ENCODE assay signal across 11 cellular contexts in the genomic region with DNA sequence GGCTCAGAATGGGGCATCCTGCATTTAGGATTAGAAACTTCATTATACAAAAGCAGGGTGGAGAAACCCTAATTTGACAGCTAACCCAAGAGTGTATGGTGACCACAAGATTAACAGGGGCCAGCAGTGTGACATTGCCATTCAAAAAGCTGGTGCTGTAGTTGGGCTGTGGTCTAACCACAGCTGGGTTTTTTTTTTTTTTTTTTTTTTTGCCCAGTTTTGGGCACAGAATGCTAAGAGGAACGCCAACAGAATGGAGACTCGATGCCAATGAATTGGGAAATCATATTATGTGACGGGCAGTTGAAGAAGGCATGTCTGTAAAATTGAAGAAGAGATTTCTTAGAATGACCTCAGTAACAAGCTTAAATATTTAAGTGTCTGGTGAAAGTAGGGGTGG. TPM values are rescaled to one million over a fixed set of nuclear protein-coding genes. Genes with fewer than 3 reads are reported as not detected.
DNase-seq lines count a peak whose midpoint lies in the region; ATAC-seq and TF ChIP-seq lines count a peak whose summit lies in the region.
"Had no signal": no experiment of that assay in that cellular context is flagged by ENCODE, and none has a peak within 500 bp of the region (broad histone marks: within the 10 kb centered on the region; RNA-seq: fewer than 3 reads in every experiment).

No MANE protein-coding gene starts in this region.

- H3K9me3 ChIP-seq in thyroid gland: no peaks in the 10 kb centered on the region

- no peaks in the 10 kb centered on the region for H3K9me3 Mint-ChIP-seq in WTC11
- H3K9me3 Mint-ChIP-seq: stimulated activated naive B cell treated with anti-CD40 and anti-IgM and Interleukin-4, amounts not matched to agents 10 μg/mL and 1 μg/mL and 100 μg/mL, for 72 hours had no signal

- H3K36me3 ChIP-seq in thyroid gland: no peaks in the 10 kb centered on the region

- no peaks in the 10 kb centered on the region; the same call in 1 of the 2 replicates for H3K27me3 Mint-ChIP-seq in WTC11 (ENCODE audit: low read depth)
- H3K27me3 Mint-ChIP-seq: stimulated activated naive B cell treated with anti-CD40 and anti-IgM and Interleukin-4, amounts not matched to agents 10 μg/mL and 1 μg/mL and 100 μg/mL, for 72 hours had no signal

- no peak overlapping the region for H3K4me3 Mint-ChIP-seq in WTC11
- H3K4me3 Mint-ChIP-seq: stimulated activated naive B cell treated with anti-CD40 and anti-IgM and Interleukin-4, amounts not matched to agents 10 μg/mL and 1 μg/mL and 100 μg/mL, for 72 hours had no signal

- TF ChIP-seq CTCF in WTC11 (IDR thresholded peaks at IDR 0.05) (no peak), thyroid gland (IDR thresholded peaks at IDR 0.05) (no peak)

- no peak for TF ChIP-seq POLR2A in thyroid gland (IDR thresholded peaks at IDR 0.05)

- no peaks in the 10 kb centered on the region for H3K36me3 Mint-ChIP-seq in WTC11
- H3K36me3 Mint-ChIP-seq: stimulated activated naive B cell treated with anti-CD40 and anti-IgM and Interleukin-4, amounts not matched to agents 10 μg/mL and 1 μg/mL and 100 μg/mL, for 72 hours had no signal

- peak; percentile 11 for DNase-seq in NK-92 treated with Interleukin-12 subunit alpha and Interleukin-12 subunit beta, amount 100 ng/mL, for 24 hours (lab: John Stamatoyannopoulos, UW)
- DNase-seq in NK-92 (lab: John Stamatoyannopoulos, UW; ENCODE audit: unreplicated experiment) (no peak), WTC11 (ENCODE audit: low spot score) (no peak), thyroid gland (no peak), NCI-H2107 treated with DMSO at 0.1 percent for 48 hours (lab: John Stamatoyannopoulos, UW; ENCODE audit: unreplicated experiment) (no peak)
- DNase-seq in activated CD4-positive, alpha-beta T cell treated with anti-CD3 and anti-CD28 coated beads for 4 hours: no peak
- DNase-seq: amygdala; NCI-H1105; stimulated activated naive B cell treated with anti-CD40 and anti-IgM and Interleukin-4, amounts not matched to agents 10 μg/mL and 1 μg/mL and 100 μg/mL, for 72 hours had no signal

- H3K4me1 ChIP-seq in thyroid gland: peaks cover 78 to 89% of the 10 kb centered on the region in 2 donors

- POLR2A ChIA-PET in WTC11 (lab: Charles Lee): interaction anchor here (0.7 kb wide), 1 partner anchor 63 kb away, joined by 13 read pairs; no protein-coding TSS in a partner anchor

- H3K27ac Mint-ChIP-seq in WTC11: peak overlapping the region; percentile 37; the same call in 1 of the 2 replicates
- H3K27ac Mint-ChIP-seq: stimulated activated naive B cell treated with anti-CD40 and anti-IgM and Interleukin-4, amounts not matched to agents 10 μg/mL and 1 μg/mL and 100 μg/mL, for 72 hours had no signal

- ATAC-seq in WTC11 (no peak), HG02588 (IDR thresholded peaks at IDR 0.05; ENCODE audit: unreplicated experiment) (no peak)
- ATAC-seq: stimulated activated naive B cell treated with anti-CD40 and anti-IgM and Interleukin-4, amounts not matched to agents 10 μg/mL and 1 μg/mL and 100 μg/mL, for 72 hours had no signal

- H3K27me3 ChIP-seq in layer of hippocampus (ENCODE audit: control insufficient read depth, insufficient read depth, low read length) (no peaks in the 10 kb centered on the region), thyroid gland (no peaks in the 10 kb centered on the region)

- H3K4me1 Mint-ChIP-seq in WTC11: peaks cover 68% of the 10 kb centered on the region
- H3K4me1 Mint-ChIP-seq: stimulated activated naive B cell treated with anti-CD40 and anti-IgM and Interleukin-4, amounts not matched to agents 10 μg/mL and 1 μg/mL and 100 μg/mL, for 72 hours had no signal

- no peak overlapping the region for H3K4me3 ChIP-seq in thyroid gland (replicated peaks in 1 of 3)

- CTCF ChIA-PET in WTC11 (lab: Charles Lee): interaction anchor here (1.4 to 1.8 kb wide), 3 partner anchors 12 to 91 kb away, joined by 3 to 6 read pairs (median 4); no protein-coding TSS in a partner anchor

- intact Hi-C loops in thyroid gland (cut with DNase I): no loop called here

- H3K27ac ChIP-seq in layer of hippocampus (ENCODE audit: low read depth, low read length): peak overlapping the region; percentile 1
- H3K27ac ChIP-seq in thyroid gland: peak overlapping the region; percentile 60 to 84 (median 64)

- 45 to 83% methylated on average over 3 of the region's 3 CpGs for WGBS in thyroid gland, 2 donors

TF ChIP-seq in WTC11, 78 proteins besides CTCF, POLR2A, EP300 and RAD21 (continues in another document):
- TF ChIP-seq PRRX2 (CRISPR knock-in tag; IDR thresholded peaks at IDR 0.05): no peak
- TF ChIP-seq, protein P1, sequence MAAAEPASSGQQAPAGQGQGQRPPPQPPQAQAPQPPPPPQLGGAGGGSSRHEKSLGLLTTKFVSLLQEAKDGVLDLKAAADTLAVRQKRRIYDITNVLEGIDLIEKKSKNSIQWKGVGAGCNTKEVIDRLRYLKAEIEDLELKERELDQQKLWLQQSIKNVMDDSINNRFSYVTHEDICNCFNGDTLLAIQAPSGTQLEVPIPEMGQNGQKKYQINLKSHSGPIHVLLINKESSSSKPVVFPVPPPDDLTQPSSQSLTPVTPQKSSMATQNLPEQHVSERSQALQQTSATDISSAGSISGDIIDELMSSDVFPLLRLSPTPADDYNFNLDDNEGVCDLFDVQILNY (CRISPR knock-in tag; IDR thresholded peaks at IDR 0.05): no peak
- TF ChIP-seq TEAD1 (CRISPR knock-in tag; IDR thresholded peaks at IDR 0.05): no peak
- TF ChIP-seq TCF7 (CRISPR knock-in tag; IDR thresholded peaks at IDR 0.05; ENCODE audit: low read depth): no peak
- no peak for TF ChIP-seq GRHL2 (CRISPR knock-in tag; IDR thresholded peaks at IDR 0.05; ENCODE audit: insufficient replicate concordance, severe bottlenecking)
- no peak for TF ChIP-seq CREM (CRISPR knock-in tag; IDR thresholded peaks at IDR 0.05)
- no peak for TF ChIP-seq SOX15 (CRISPR knock-in tag; IDR thresholded peaks at IDR 0.05)
- TF ChIP-seq, protein P2, sequence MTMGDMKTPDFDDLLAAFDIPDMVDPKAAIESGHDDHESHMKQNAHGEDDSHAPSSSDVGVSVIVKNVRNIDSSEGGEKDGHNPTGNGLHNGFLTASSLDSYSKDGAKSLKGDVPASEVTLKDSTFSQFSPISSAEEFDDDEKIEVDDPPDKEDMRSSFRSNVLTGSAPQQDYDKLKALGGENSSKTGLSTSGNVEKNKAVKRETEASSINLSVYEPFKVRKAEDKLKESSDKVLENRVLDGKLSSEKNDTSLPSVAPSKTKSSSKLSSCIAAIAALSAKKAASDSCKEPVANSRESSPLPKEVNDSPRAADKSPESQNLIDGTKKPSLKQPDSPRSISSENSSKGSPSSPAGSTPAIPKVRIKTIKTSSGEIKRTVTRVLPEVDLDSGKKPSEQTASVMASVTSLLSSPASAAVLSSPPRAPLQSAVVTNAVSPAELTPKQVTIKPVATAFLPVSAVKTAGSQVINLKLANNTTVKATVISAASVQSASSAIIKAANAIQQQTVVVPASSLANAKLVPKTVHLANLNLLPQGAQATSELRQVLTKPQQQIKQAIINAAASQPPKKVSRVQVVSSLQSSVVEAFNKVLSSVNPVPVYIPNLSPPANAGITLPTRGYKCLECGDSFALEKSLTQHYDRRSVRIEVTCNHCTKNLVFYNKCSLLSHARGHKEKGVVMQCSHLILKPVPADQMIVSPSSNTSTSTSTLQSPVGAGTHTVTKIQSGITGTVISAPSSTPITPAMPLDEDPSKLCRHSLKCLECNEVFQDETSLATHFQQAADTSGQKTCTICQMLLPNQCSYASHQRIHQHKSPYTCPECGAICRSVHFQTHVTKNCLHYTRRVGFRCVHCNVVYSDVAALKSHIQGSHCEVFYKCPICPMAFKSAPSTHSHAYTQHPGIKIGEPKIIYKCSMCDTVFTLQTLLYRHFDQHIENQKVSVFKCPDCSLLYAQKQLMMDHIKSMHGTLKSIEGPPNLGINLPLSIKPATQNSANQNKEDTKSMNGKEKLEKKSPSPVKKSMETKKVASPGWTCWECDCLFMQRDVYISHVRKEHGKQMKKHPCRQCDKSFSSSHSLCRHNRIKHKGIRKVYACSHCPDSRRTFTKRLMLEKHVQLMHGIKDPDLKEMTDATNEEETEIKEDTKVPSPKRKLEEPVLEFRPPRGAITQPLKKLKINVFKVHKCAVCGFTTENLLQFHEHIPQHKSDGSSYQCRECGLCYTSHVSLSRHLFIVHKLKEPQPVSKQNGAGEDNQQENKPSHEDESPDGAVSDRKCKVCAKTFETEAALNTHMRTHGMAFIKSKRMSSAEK (CRISPR knock-in tag; IDR thresholded peaks at IDR 0.05; ENCODE audit: borderline replicate concordance): no peak
- TF ChIP-seq, protein P3, sequence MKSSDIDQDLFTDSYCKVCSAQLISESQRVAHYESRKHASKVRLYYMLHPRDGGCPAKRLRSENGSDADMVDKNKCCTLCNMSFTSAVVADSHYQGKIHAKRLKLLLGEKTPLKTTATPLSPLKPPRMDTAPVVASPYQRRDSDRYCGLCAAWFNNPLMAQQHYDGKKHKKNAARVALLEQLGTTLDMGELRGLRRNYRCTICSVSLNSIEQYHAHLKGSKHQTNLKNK (CRISPR knock-in tag; IDR thresholded peaks at IDR 0.05): no peak
- no peak for TF ChIP-seq ZNF671 (CRISPR knock-in tag; IDR thresholded peaks at IDR 0.05)
- TF ChIP-seq RELA (CRISPR knock-in tag; IDR thresholded peaks at IDR 0.05; ENCODE audit: borderline replicate concordance): no peak
- no peak for TF ChIP-seq SP1 (CRISPR knock-in tag; conservative IDR thresholded peaks at IDR 0.05)
- TF ChIP-seq ZNF219 (CRISPR knock-in tag; IDR thresholded peaks at IDR 0.05; ENCODE audit: borderline replicate concordance): no peak
- TF ChIP-seq ZNF396 (CRISPR knock-in tag; IDR thresholded peaks at IDR 0.05; ENCODE audit: borderline replicate concordance): no peak
- no peak for TF ChIP-seq ZBTB43 (CRISPR knock-in tag; IDR thresholded peaks at IDR 0.05)
- TF ChIP-seq, protein P4, sequence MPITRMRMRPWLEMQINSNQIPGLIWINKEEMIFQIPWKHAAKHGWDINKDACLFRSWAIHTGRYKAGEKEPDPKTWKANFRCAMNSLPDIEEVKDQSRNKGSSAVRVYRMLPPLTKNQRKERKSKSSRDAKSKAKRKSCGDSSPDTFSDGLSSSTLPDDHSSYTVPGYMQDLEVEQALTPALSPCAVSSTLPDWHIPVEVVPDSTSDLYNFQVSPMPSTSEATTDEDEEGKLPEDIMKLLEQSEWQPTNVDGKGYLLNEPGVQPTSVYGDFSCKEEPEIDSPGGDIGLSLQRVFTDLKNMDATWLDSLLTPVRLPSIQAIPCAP (CRISPR knock-in tag; IDR thresholded peaks at IDR 0.05): no peak

RNA-seq across cellular contexts. Expression of gene NFIA, which starts 58.4 kb away (rescaled TPM):
- total RNA-seq in WTC11 (2021) (7.3 to 16.7 TPM (median 8.6 TPM) in 3 replicates), thyroid gland (100 to 1,000 TPM; 105 to 149 (median 118) TPM)
